ENCODE assay signal across 23 cellular contexts in the genomic region with DNA sequence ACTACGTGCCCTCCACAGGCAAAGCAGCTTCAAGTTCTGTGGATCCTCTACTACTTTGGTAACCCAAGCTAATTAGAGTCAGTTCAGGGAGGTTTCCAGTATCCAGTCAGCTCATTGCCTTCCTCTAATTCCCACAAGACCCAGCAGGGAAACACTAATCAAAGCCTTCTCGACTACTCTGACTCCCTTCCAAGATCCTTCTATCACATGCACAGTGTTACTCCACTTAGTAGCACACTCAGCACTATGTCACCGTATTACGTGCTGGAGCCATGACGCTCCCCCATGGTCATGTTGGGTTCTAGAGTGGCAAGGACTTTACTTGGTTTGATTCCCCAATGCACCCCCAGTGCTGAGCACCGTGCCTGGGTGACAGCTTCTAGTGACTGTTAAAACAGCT. TPM values are rescaled to one million over a fixed set of nuclear protein-coding genes. Genes with fewer than 3 reads are reported as not detected.
DNase-seq lines count a peak whose midpoint lies in the region; ATAC-seq, FAIRE-seq and TF ChIP-seq lines count a peak whose summit lies in the region.
"Had no signal": no experiment of that assay in that cellular context is flagged by ENCODE, and none has a peak within 500 bp of the region (broad histone marks: within the 10 kb centered on the region; RNA-seq: fewer than 3 reads in every experiment).

No MANE protein-coding gene starts in this region.

- H2BK120ac ChIP-seq in trophoblast cell (ENCODE audit: insufficient read depth, low read length, poor library complexity), result no peak overlapping the region

- H3K23ac ChIP-seq in trophoblast cell (ENCODE audit: low read length), result no peak overlapping the region

- H4K12ac ChIP-seq in trophoblast cell (ENCODE audit: low read depth, low read length), result no peak overlapping the region

- no peak overlapping the region for H4K91ac ChIP-seq in trophoblast cell (ENCODE audit: low read depth, low read length)

- peak overlapping the region; percentile 69 for H2BK12ac ChIP-seq in trophoblast cell (ENCODE audit: low read length)

- DNase-seq in SK-N-SH (no peak), LHCN-M2 (ENCODE audit: low read depth) (peak; percentile 29), endothelial cell of umbilical vein (ENCODE audit: low read depth, low spot score) (no peak), trophoblast cell (no peak), NCI-H187 (lab: John Stamatoyannopoulos, UW) (no peak)
- DNase-seq in stimulated activated naive CD8-positive, alpha-beta T cell treated with anti-CD3 and anti-CD28 coated beads, Interleukin-15, Interleukin-2, amounts not matched to agents 100 U/mL and 50 U/mL, for 24 hours, result no peak
- DNase-seq: activated gamma-delta T cell treated with Interleukin-2 at 50 U/mL for 16 hours; activated T-cell treated with anti-CD3 and anti-CD28 coated beads for 4 hours; esophagus squamous epithelium; KG1; NCI-H1930; NCI-H345; OCI-M1; SJCRH30; spleen; stimulated activated CD4-positive, alpha-beta T cell treated with anti-CD3 and anti-CD28 coated beads, Interleukin-4, amount 100 ng/mL, for 24 hours; upper lobe of right lung had no signal

- peak overlapping the region; percentile 16 for H3K14ac ChIP-seq in trophoblast cell (ENCODE audit: low read length)

- H3K9ac ChIP-seq in SK-N-SH (no peak overlapping the region), endothelial cell of umbilical vein (replicated peaks; ENCODE audit: extremely low read depth, insufficient read depth, low read length) (no peak overlapping the region), trophoblast cell (ENCODE audit: low read length) (no peak overlapping the region)
- H3K9ac ChIP-seq: BLaER1 had no signal

- peak overlapping the region; percentile 67 for H2AK5ac ChIP-seq in trophoblast cell (ENCODE audit: low read length)

- no peaks in the 10 kb centered on the region for H3K9me1 ChIP-seq in endothelial cell of umbilical vein (replicated peaks; ENCODE audit: control insufficient read depth, extremely low read depth, insufficient read depth, low read length)

- no peak overlapping the region for H4K8ac ChIP-seq in trophoblast cell (ENCODE audit: low read depth, low read length)

- 95% methylated on average over 6 of the region's 6 CpGs for WGBS in SK-N-SH (ENCODE audit: low lambda C conversion rate)
- WGBS in trophoblast cell (ENCODE audit: extremely low coverage, insufficient coverage, insufficient read length), result no CpG with 5 or more reads among the region's 6 CpGs

- no TSS peak for BruUV-seq in endothelial cell of umbilical vein (replicated peaks; lab: Mats Ljungman, UMichigan)

- no peak for TF ChIP-seq POLR2A in endothelial cell of umbilical vein (IDR thresholded peaks at IDR 0.05; ENCODE audit: low read depth, low read length)

- H3K4me3 ChIP-seq in SK-N-SH (ENCODE audit: low read depth in 2 of 2, low read length in 1 of 2), result no peak overlapping the region
- no peak overlapping the region for H3K4me3 ChIP-seq in endothelial cell of umbilical vein (replicated peaks in 1 of 3; ENCODE audit: insufficient read depth in 1 of 3, low read depth in 1 of 3, low read length in 3 of 3)
- H3K4me3 ChIP-seq in trophoblast cell (ENCODE audit: low read depth, low read length), result no peak overlapping the region
- H3K4me3 ChIP-seq: BLaER1, esophagus squamous epithelium, SJCRH30, spleen, upper lobe of right lung had no signal

- H3K4me2 ChIP-seq in SK-N-SH (no peak overlapping the region), endothelial cell of umbilical vein (ENCODE audit: insufficient read depth, low read length) (no peak overlapping the region), trophoblast cell (ENCODE audit: low read length) (no peak overlapping the region)
- H3K4me2 ChIP-seq: BLaER1 had no signal

- POLR2A ChIA-PET in SK-N-SH (lab: Yijun Ruan, JAX), result no interaction called here
- POLR2A ChIA-PET in endothelial cell of umbilical vein (lab: Charles Lee), result no interaction called here

- peaks cover 6 to 30% of the 10 kb centered on the region in 2 experiments for H3K36me3 ChIP-seq in SK-N-SH (replicated peaks in 1 of 2; ENCODE audit: control insufficient read depth in 1 of 2, insufficient read depth in 2 of 2, low read length in 1 of 2)
- peaks cover 16 to 17% of the 10 kb centered on the region in 2 experiments for H3K36me3 ChIP-seq in endothelial cell of umbilical vein (ENCODE audit: control insufficient read depth in 2 of 2, extremely low read depth in 1 of 2, insufficient read depth in 2 of 2, low read length in 2 of 2)
- H3K36me3 ChIP-seq in trophoblast cell (ENCODE audit: control insufficient read depth in 1 of 2, insufficient read depth in 2 of 2, low read length in 2 of 2), result peaks cover 8 to 22% of the 10 kb centered on the region in 2 experiments

- TF ChIP-seq CTCF in SK-N-SH (IDR thresholded peaks at IDR 0.05) (no peak), endothelial cell of umbilical vein (IDR thresholded peaks at IDR 0.05; ENCODE audit: extremely low read depth in 1 of 2, insufficient read depth in 1 of 2, low read depth in 1 of 2, low read length in 2 of 2) (no peak)

- peak; percentile 18 for FAIRE-seq in endothelial cell of umbilical vein (lab: Jason Lieb, UNC)

- H3K4me1 ChIP-seq in SK-N-SH (ENCODE audit: control insufficient read depth in 1 of 2, insufficient read depth in 2 of 2, low read depth in 1 of 2, low read length in 1 of 2) (peaks cover 0 to 8% of the 10 kb centered on the region in 2 experiments; a peak in 2 of 4 replicates), endothelial cell of umbilical vein (ENCODE audit: control insufficient read depth, extremely low read depth, insufficient read depth, low read length) (no peaks in the 10 kb centered on the region), trophoblast cell (ENCODE audit: control insufficient read depth in 1 of 2, insufficient read depth in 2 of 2, low read length in 2 of 2) (peaks cover 14 to 15% of the 10 kb centered on the region in 2 experiments)
- H3K4me1 ChIP-seq: BLaER1, spleen, upper lobe of right lung had no signal

- H4K20me1 ChIP-seq in SK-N-SH (ENCODE audit: insufficient read depth) (no peaks in the 10 kb centered on the region), endothelial cell of umbilical vein (replicated peaks; ENCODE audit: control insufficient read depth, extremely low read depth, insufficient read depth, low read length) (no peaks in the 10 kb centered on the region)
- H4K20me1 ChIP-seq: BLaER1 had no signal

- peaks cover 13% of the 10 kb centered on the region for H3K79me1 ChIP-seq in trophoblast cell (ENCODE audit: low read length)

- no peak overlapping the region for H3K18ac ChIP-seq in trophoblast cell (ENCODE audit: low read length)

- no peak overlapping the region for H2BK5ac ChIP-seq in trophoblast cell (ENCODE audit: low read depth, low read length, poor library complexity)

- H3K27me3 ChIP-seq in SK-N-SH (ENCODE audit: insufficient read depth), result no peaks in the 10 kb centered on the region
- no peaks in the 10 kb centered on the region for H3K27me3 ChIP-seq in endothelial cell of umbilical vein (ENCODE audit: control insufficient read depth in 2 of 2, insufficient read depth in 2 of 2, low read length in 2 of 2)
- H3K27me3 ChIP-seq in trophoblast cell (ENCODE audit: insufficient read depth, low read length), result no peaks in the 10 kb centered on the region
- H3K27me3 ChIP-seq: BLaER1, esophagus squamous epithelium, SJCRH30, spleen, upper lobe of right lung had no signal

- no peaks in the 10 kb centered on the region for H3K9me2 ChIP-seq in SK-N-SH

- H3K27ac ChIP-seq in SK-N-SH (ENCODE audit: low read depth in 2 of 2, low read length in 1 of 2), result no peak overlapping the region; a peak in 1 of 4 replicates
- H3K27ac ChIP-seq in endothelial cell of umbilical vein (ENCODE audit: insufficient read depth, low read depth, low read length), result no peak overlapping the region
- no peak overlapping the region for H3K27ac ChIP-seq in trophoblast cell (ENCODE audit: low read depth, low read length)
- H3K27ac ChIP-seq: 22Rv1, BLaER1, esophagus squamous epithelium, SJCRH30, spleen, upper lobe of right lung, VCaP had no signal

- intact Hi-C loops in endothelial cell of umbilical vein (cut with micrococcal nuclease), result no loop called here

- no peak overlapping the region for H3K4ac ChIP-seq in trophoblast cell (ENCODE audit: low read depth, low read length)

- H3K9me3 ChIP-seq in SK-N-SH (no peaks in the 10 kb centered on the region), endothelial cell of umbilical vein (replicated peaks; ENCODE audit: control insufficient read depth, insufficient read depth, low read length) (no peaks in the 10 kb centered on the region), trophoblast cell (ENCODE audit: insufficient read depth, low read depth, low read length) (no peaks in the 10 kb centered on the region)
- H3K9me3 ChIP-seq: BLaER1, esophagus squamous epithelium, SJCRH30, spleen, upper lobe of right lung had no signal

- no peak for TF ChIP-seq RAD21 in SK-N-SH (IDR thresholded peaks at IDR 0.05; ENCODE audit: low read length)

- CTCF ChIA-PET in SK-N-SH (lab: Yijun Ruan, JAX), result interaction anchor here (1.8 kb wide), 1 partner anchor 34 kb away, joined by 7 read pairs; no protein-coding TSS in a partner anchor
- CTCF ChIA-PET in endothelial cell of umbilical vein (lab: Charles Lee), result interaction anchor here (0.6 kb wide), 1 partner anchor 33 kb away, joined by 3 read pairs; no protein-coding TSS in a partner anchor

- dilution Hi-C loops in endothelial cell of umbilical vein (cut with MboI; ENCODE audit: extremely low pct_ligation_motif_present, low sequenced_read_pairs), result no loop called here

- TF ChIP-seq EP300 in SK-N-SH (IDR thresholded peaks at IDR 0.05; ENCODE audit: borderline replicate concordance in 1 of 2, low read depth in 1 of 2, low read length in 1 of 2), result no peak

- H2AFZ ChIP-seq in SK-N-SH (ENCODE audit: low read depth) (no peak overlapping the region), endothelial cell of umbilical vein (ENCODE audit: low read depth, low read length) (no peak overlapping the region), trophoblast cell (ENCODE audit: insufficient read depth, low read length, poor library complexity) (no peak overlapping the region)

- H3F3A ChIP-seq in SK-N-SH (replicated peaks; ENCODE audit: insufficient read depth), result peaks cover 7% of the 10 kb centered on the region

- no peaks in the 10 kb centered on the region for H3K79me2 ChIP-seq in SK-N-SH (ENCODE audit: insufficient read depth)
- H3K79me2 ChIP-seq in endothelial cell of umbilical vein (ENCODE audit: control insufficient read depth, insufficient read depth, low read length), result no peaks in the 10 kb centered on the region
- H3K79me2 ChIP-seq in trophoblast cell (ENCODE audit: control insufficient read depth, insufficient read depth, low read length, poor library complexity), result peaks cover 2% of the 10 kb centered on the region

- ATAC-seq in SK-N-SH treated with all-trans-retinoic acid at 6 μM for 48 hours, result no peak; the same call in 2 of the 3 replicates
- ATAC-seq in stimulated activated naive CD8-positive, alpha-beta T cell treated with anti-CD3 and anti-CD28 coated beads, Interleukin-15, Interleukin-2, amounts not matched to agents 100 U/mL and 50 U/mL, for 24 hours, result no peak
- ATAC-seq in HG03520 (IDR thresholded peaks at IDR 0.05; ENCODE audit: unreplicated experiment), result no peak
- ATAC-seq: left lobe of liver, upper lobe of right lung had no signal

RNA-seq across cellular contexts. Expression of gene DCP2, which starts 53.0 kb away (rescaled TPM):
- polyA plus RNA-seq in SK-N-SH (2012; rRNA removed) (6.0 and 6.9 TPM in 2 replicates), endothelial cell of umbilical vein (8.7 and 11.3 TPM in 2 replicates)
- 6.3 and 8.9 TPM in 2 replicates for polyA plus RNA-seq in SK-N-SH (2012; cell fraction: cytosol; rRNA removed)
- polyA plus RNA-seq in SK-N-SH (2012; cell fraction: nucleus; rRNA removed), result 4.1 and 5.9 TPM in 2 replicates
- total RNA-seq in LHCN-M2 (2014; rRNA removed) (12.9 and 14.1 TPM in 2 replicates), endothelial cell of umbilical vein (49.1 and 60.0 TPM in 2 replicates)
- polyA plus RNA-seq in LHCN-M2 (2012), result 3.2 TPM
- polyA plus RNA-seq in endothelial cell of umbilical vein (2011; cell fraction: cytosol; rRNA removed), result 11.2 and 11.5 TPM in 2 replicates
- 12.6 and 18.4 TPM in 2 replicates for polyA plus RNA-seq in endothelial cell of umbilical vein (2011; cell fraction: nucleus; rRNA removed)
- polyA plus RNA-seq in endothelial cell of umbilical vein (2012), result 13.1 and 13.9 TPM in 2 replicates
- polyA minus RNA-seq in endothelial cell of umbilical vein, result 50.8 and 70.1 TPM in 2 replicates
- polyA minus RNA-seq in endothelial cell of umbilical vein (2011; cell fraction: cytosol; rRNA and poly(A)+ RNA removed), result 3.8 TPM
- polyA minus RNA-seq in endothelial cell of umbilical vein (2011; cell fraction: nucleus; rRNA and poly(A)+ RNA removed), result 41.0 and 52.6 TPM in 2 replicates
- polyA plus RNA-seq in trophoblast cell (2013), result 52.1 and 52.8 TPM in 2 replicates
